8 cellular contexts compared by ENCODE assay signal in genomic region chr7:106865130-106866115, GRCh38. TPM values are rescaled to one million over a fixed set of nuclear protein-coding genes. Genes with fewer than 3 reads are reported as not detected.
A peak's percentile ranks its signal among the peaks of the same experiment; 100 is the strongest.
DNase-seq lines count a peak whose midpoint lies in the region; ATAC-seq and TF ChIP-seq lines count a peak whose summit lies in the region.

Gene PIK3CG (plus strand): TSS chr7:106865282. CDS start chr7:106867562, 2,280 bp downstream.

- H3K9me3 Mint-ChIP-seq in activated naive CD4-positive, alpha-beta T cell treated with anti-CD3 and anti-CD28 coated beads, Interleukin-2, amount 50 U/mL, for 72 hours = peaks cover 0 to 10% of the 10 kb centered on the region in 2 donors

- peaks cover 25% of the 10 kb centered on the region for H3F3A ChIP-seq in DOHH2 (ENCODE audit: control insufficient read depth, insufficient read depth)

- ATAC-seq in GM19468 (IDR thresholded peaks at IDR 0.05; ENCODE audit: extremely low read depth, unreplicated experiment) (peak; percentile 27), HG03558 (IDR thresholded peaks at IDR 0.05; ENCODE audit: extremely low read depth, unreplicated experiment) (peak; percentile 61), HG02970 (IDR thresholded peaks at IDR 0.05; ENCODE audit: low FRiP score, unreplicated experiment) (no peak)
- peak; percentile 79 to 85 for ATAC-seq in activated naive CD4-positive, alpha-beta T cell treated with anti-CD3 and anti-CD28 coated beads, Interleukin-2, amount 50 U/mL, for 72 hours

- H3K27ac Mint-ChIP-seq in activated naive CD4-positive, alpha-beta T cell treated with anti-CD3 and anti-CD28 coated beads, Interleukin-2, amount 50 U/mL, for 72 hours = peak within 1 kb of the TSS; percentile 93 to 95

- H3K36me3 Mint-ChIP-seq in activated naive CD4-positive, alpha-beta T cell treated with anti-CD3 and anti-CD28 coated beads, Interleukin-2, amount 50 U/mL, for 72 hours = peaks cover 16 to 34% of the 10 kb centered on the region in 2 donors

- peak within 1 kb of the TSS; percentile 92 for H3K27ac ChIP-seq in DOHH2 (ENCODE audit: low read depth, low read length)
- peak within 1 kb of the TSS; percentile 74 for H3K27ac ChIP-seq in muscle layer of duodenum (ENCODE audit: low read length)

- H3K27me3 ChIP-seq in DOHH2 (ENCODE audit: control insufficient read depth, low read length) (no peaks in the 10 kb centered on the region), muscle layer of duodenum (ENCODE audit: low read depth, low read length) (no peaks in the 10 kb centered on the region)

- peaks cover 51% of the 10 kb centered on the region for H3K79me2 ChIP-seq in DOHH2 (ENCODE audit: control insufficient read depth, low read length)

- H3K36me3 ChIP-seq in DOHH2 (ENCODE audit: control insufficient read depth, low read length) (peaks cover 43% of the 10 kb centered on the region), muscle layer of duodenum (ENCODE audit: control insufficient read depth in 1 of 2, insufficient read depth in 2 of 2, low read length in 2 of 2) (peaks cover 0 to 5% of the 10 kb centered on the region in 2 donors)

- no peak for TF ChIP-seq CTCF in DOHH2 (IDR thresholded peaks at IDR 0.05; ENCODE audit: low read depth, low read length, poor library complexity, severe bottlenecking)

- H3K4me3 ChIP-seq in DOHH2 (ENCODE audit: low read length) (peak within 1 kb of the TSS; percentile 87), muscle layer of duodenum (ENCODE audit: low read depth in 1 of 2, low read length in 2 of 2) (peak within 1 kb of the TSS; percentile 51 to 59)

- DNase-seq in activated naive CD4-positive, alpha-beta T cell treated with anti-CD3 and anti-CD28 coated beads, Interleukin-2, amount 50 U/mL, for 72 hours (ENCODE audit: low spot score in 2 of 2) = no peak
- DNase-seq in middle frontal gyrus (ENCODE audit: extremely low spot score, low spot score) (no peak), NCI-H345 treated with DMSO at 0.1 percent for 48 hours (lab: John Stamatoyannopoulos, UW; ENCODE audit: unreplicated experiment) (no peak)

- H3K4me1 ChIP-seq in DOHH2 (ENCODE audit: control insufficient read depth, low read length) = peaks cover 65% of the 10 kb centered on the region
- peaks cover 0 to 12% of the 10 kb centered on the region in 2 donors for H3K4me1 ChIP-seq in muscle layer of duodenum (ENCODE audit: control insufficient read depth in 1 of 2, insufficient read depth in 2 of 2, low read length in 2 of 2)

- H3K9me3 ChIP-seq in DOHH2 (ENCODE audit: control insufficient read depth, insufficient read depth, low read length) = no peaks in the 10 kb centered on the region
- H3K9me3 ChIP-seq in muscle layer of duodenum (ENCODE audit: control insufficient read depth in 1 of 2, low read length in 2 of 2) = no peaks in the 10 kb centered on the region

- H4K20me1 ChIP-seq in DOHH2 (ENCODE audit: control insufficient read depth, insufficient read depth, low read depth, low read length) = no peaks in the 10 kb centered on the region

- H3K9me2 ChIP-seq in DOHH2 (replicated peaks; ENCODE audit: control insufficient read depth, low read length) = no peaks in the 10 kb centered on the region

- peak within 1 kb of the TSS; percentile 79 for H3K4me2 ChIP-seq in DOHH2 (ENCODE audit: low read length)

RNA-seq across cellular contexts. Expression of gene PIK3CG, which starts in this region (rescaled TPM):
- total RNA-seq in activated naive CD4-positive, alpha-beta T cell treated with anti-CD3 and anti-CD28 coated beads, Interleukin-2, amount 50 U/mL, for 72 hours = 10 to 100 TPM in 1 of 2 donors, 1 to 10 TPM in 1; 7.2 to 17.3 TPM
